Comparison of ENCODE assay signal across 26 cellular contexts in the genomic region with DNA sequence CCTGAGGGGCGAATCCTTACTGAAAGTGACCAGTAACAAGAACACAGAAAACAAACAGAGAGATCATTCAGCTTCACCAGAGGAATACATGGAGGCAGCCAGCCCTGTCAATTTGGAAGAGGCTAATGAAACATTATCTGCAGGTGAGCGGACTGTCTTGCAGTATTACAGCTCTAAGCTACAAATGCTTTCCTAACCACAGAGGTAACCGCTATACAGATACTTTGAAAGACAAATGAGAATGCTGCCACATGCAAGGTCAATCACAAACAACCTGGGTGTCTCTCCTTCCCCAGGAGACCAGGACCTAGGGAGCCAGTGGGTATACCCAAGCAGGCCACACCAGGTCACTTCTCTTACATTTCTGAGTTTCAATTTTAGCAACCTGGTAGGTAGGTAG. TPM values are rescaled to one million over a fixed set of nuclear protein-coding genes. Genes with fewer than 3 reads are reported as not detected.
DNase-seq lines count a peak whose midpoint lies in the region; ATAC-seq and TF ChIP-seq lines count a peak whose summit lies in the region.
"Had no signal": no experiment of that assay in that cellular context is flagged by ENCODE, and none has a peak within 500 bp of the region (broad histone marks: within the 10 kb centered on the region; RNA-seq: fewer than 3 reads in every experiment).

No MANE protein-coding gene starts in this region.

- peaks cover 1% of the 10 kb centered on the region for H3K4me1 ChIP-seq in right cardiac atrium (ENCODE audit: control insufficient read depth, insufficient read depth, low read length)

- no peaks in the 10 kb centered on the region for H3K27me3 Mint-ChIP-seq in progenitor cell of endocrine pancreas
- H3K27me3 Mint-ChIP-seq: activated CD4-positive, alpha-beta memory T cell treated with anti-CD3 and anti-CD28 coated beads, Interleukin-2, amount 10 ng/mL, durations not matched to agents 7 days and 5 days; stimulated activated naive CD8-positive, alpha-beta T cell treated with anti-CD3 and anti-CD28 coated beads, Interleukin-15, amount 100 ng/mL, for 72 hours had no signal

- no peaks in the 10 kb centered on the region for H3K9me3 Mint-ChIP-seq in progenitor cell of endocrine pancreas (ENCODE audit: low read depth)
- H3K9me3 Mint-ChIP-seq: activated CD4-positive, alpha-beta memory T cell treated with anti-CD3 and anti-CD28 coated beads, Interleukin-2, amount 10 ng/mL, durations not matched to agents 7 days and 5 days; CD8-positive, alpha-beta T cell; IgD-negative memory B cell; mesothelial cell of epicardium; stimulated activated naive CD8-positive, alpha-beta T cell treated with anti-CD3 and anti-CD28 coated beads, Interleukin-15, amount 100 ng/mL, for 72 hours had no signal

- no peak for DNase-seq in Right ventricle myocardium inferior (ENCODE audit: missing footprints)
- DNase-seq in right cardiac atrium: no peak
- DNase-seq in LNCaP clone FGC (ENCODE audit: low read depth): no peak
- peak; percentile 14 for DNase-seq in RPMI8226
- DNase-seq in progenitor cell of endocrine pancreas (ENCODE audit: low spot score, unreplicated experiment): no peak
- no peak for DNase-seq in GM19240 (ENCODE audit: insufficient read length, low spot score)
- DNase-seq in activated gamma-delta T cell treated with Interleukin-2 at 50 U/mL for 16 hours: no peak
- DNase-seq: activated CD4-positive, alpha-beta memory T cell treated with anti-CD3 and anti-CD28 coated beads, Interleukin-2, amount 10 ng/mL, durations not matched to agents 7 days and 5 days; activated CD4-positive, CD25-positive, alpha-beta regulatory T cell treated with anti-CD3 and anti-CD28 coated beads, Interleukin-2, amount 50 U/mL, for 72 hours; activated CD8-positive, alpha-beta memory T cell treated with anti-CD3 and anti-CD28 coated beads, Interleukin-2, amount 50 U/mL, for 4 hours; activated naive CD4-positive, alpha-beta T cell treated with Interleukin-2 at 50 U/mL for 16 hours; caudate nucleus; CD8-positive, alpha-beta T cell; DMS 273 treated with DMSO at 0.1 percent for 48 hours; effector CD8-positive, alpha-beta T cell; GM23248; NCI-H1694 treated with DMSO at 0.1 percent for 48 hours; NCI-H2227 treated with DMSO at 0.1 percent for 48 hours; NCI-H774; stimulated activated naive CD8-positive, alpha-beta T cell treated with anti-CD3 and anti-CD28 coated beads, Interleukin-15, amount 100 ng/mL, for 72 hours; T-helper 2 cell had no signal

- H3K9me3 ChIP-seq in right cardiac atrium (ENCODE audit: control insufficient read depth, low read length): no peaks in the 10 kb centered on the region
- H3K9me3 ChIP-seq: thoracic aorta had no signal

- H3K4me3 ChIP-seq in right cardiac atrium (ENCODE audit: low read length) (no peak overlapping the region), LNCaP clone FGC (ENCODE audit: low read depth, low read length) (no peak overlapping the region)
- H3K4me3 ChIP-seq: coronary artery, GM23248, thoracic aorta had no signal

- H3K27ac ChIP-seq in right cardiac atrium (ENCODE audit: low read length): no peak overlapping the region
- H3K27ac ChIP-seq: coronary artery, GM23248, thoracic aorta had no signal

- ATAC-seq in Right ventricle myocardium inferior: peak; percentile 26
- ATAC-seq in right cardiac atrium: no peak
- ATAC-seq: CD8-positive, alpha-beta T cell; sciatic nerve; stimulated activated naive CD8-positive, alpha-beta T cell treated with anti-CD3 and anti-CD28 coated beads, Interleukin-15, amount 100 ng/mL, for 72 hours had no signal

- peak overlapping the region; percentile 91 for H3K27ac Mint-ChIP-seq in progenitor cell of endocrine pancreas
- H3K27ac Mint-ChIP-seq: activated CD4-positive, alpha-beta memory T cell treated with anti-CD3 and anti-CD28 coated beads, Interleukin-2, amount 10 ng/mL, durations not matched to agents 7 days and 5 days; CD8-positive, alpha-beta T cell; IgD-negative memory B cell; mesothelial cell of epicardium; stimulated activated naive CD8-positive, alpha-beta T cell treated with anti-CD3 and anti-CD28 coated beads, Interleukin-15, amount 100 ng/mL, for 72 hours had no signal

- no peaks in the 10 kb centered on the region for H3K27me3 ChIP-seq in right cardiac atrium (ENCODE audit: control insufficient read depth, insufficient read depth)

- no peaks in the 10 kb centered on the region for H3K36me3 Mint-ChIP-seq in progenitor cell of endocrine pancreas (ENCODE audit: insufficient read depth)
- H3K36me3 Mint-ChIP-seq: CD8-positive, alpha-beta T cell; IgD-negative memory B cell had no signal

- no peak overlapping the region for H3K4me3 Mint-ChIP-seq in progenitor cell of endocrine pancreas (ENCODE audit: low read depth)
- H3K4me3 Mint-ChIP-seq: activated CD4-positive, alpha-beta memory T cell treated with anti-CD3 and anti-CD28 coated beads, Interleukin-2, amount 10 ng/mL, durations not matched to agents 7 days and 5 days; CD8-positive, alpha-beta T cell; IgD-negative memory B cell; mesothelial cell of epicardium; stimulated activated naive CD8-positive, alpha-beta T cell treated with anti-CD3 and anti-CD28 coated beads, Interleukin-15, amount 100 ng/mL, for 72 hours had no signal

- 85% methylated on average over 3 of the region's 3 CpGs for WGBS in right cardiac atrium

- TF ChIP-seq CTCF in LNCaP clone FGC (IDR thresholded peaks at IDR 0.05; ENCODE audit: control insufficient read depth, extremely low read depth, insufficient read depth): 0 out of 2 replicates have a peak, but pooled peaks have one; percentile 2
- no peak for TF ChIP-seq CTCF in progenitor cell of endocrine pancreas (IDR thresholded peaks at IDR 0.05; ENCODE audit: unreplicated experiment)

- intact Hi-C loops in Right ventricle myocardium inferior (cut with DNase I) (no loop called here), right cardiac atrium (cut with DNase I) (no loop called here)

- peaks cover 5% of the 10 kb centered on the region for H3K4me1 Mint-ChIP-seq in progenitor cell of endocrine pancreas (ENCODE audit: low read depth)
- H3K4me1 Mint-ChIP-seq: activated CD4-positive, alpha-beta memory T cell treated with anti-CD3 and anti-CD28 coated beads, Interleukin-2, amount 10 ng/mL, durations not matched to agents 7 days and 5 days; IgD-negative memory B cell; stimulated activated naive CD8-positive, alpha-beta T cell treated with anti-CD3 and anti-CD28 coated beads, Interleukin-15, amount 100 ng/mL, for 72 hours had no signal

RNA-seq across cellular contexts. Expression of a gene that starts 30.2 kb away (rescaled TPM):
- 28.5 TPM for total RNA-seq in Right ventricle myocardium inferior
- 10 to 100 TPM; 19.9 to 26.4 (median 22.7) TPM for total RNA-seq in right cardiac atrium
- polyA plus RNA-seq in right cardiac atrium: 4.5 TPM
- total RNA-seq in progenitor cell of endocrine pancreas: 12.0 and 16.7 TPM in 2 replicates
- total RNA-seq: activated CD4-positive, alpha-beta memory T cell treated with anti-CD3 and anti-CD28 coated beads, Interleukin-2, amount 10 ng/mL, durations not matched to agents 7 days and 5 days; CD8-positive, alpha-beta T cell had no signal
- polyA plus RNA-seq: IgD-negative memory B cell had no signal
